ENCODE assay signal across 8 cellular contexts in the genomic region with DNA sequence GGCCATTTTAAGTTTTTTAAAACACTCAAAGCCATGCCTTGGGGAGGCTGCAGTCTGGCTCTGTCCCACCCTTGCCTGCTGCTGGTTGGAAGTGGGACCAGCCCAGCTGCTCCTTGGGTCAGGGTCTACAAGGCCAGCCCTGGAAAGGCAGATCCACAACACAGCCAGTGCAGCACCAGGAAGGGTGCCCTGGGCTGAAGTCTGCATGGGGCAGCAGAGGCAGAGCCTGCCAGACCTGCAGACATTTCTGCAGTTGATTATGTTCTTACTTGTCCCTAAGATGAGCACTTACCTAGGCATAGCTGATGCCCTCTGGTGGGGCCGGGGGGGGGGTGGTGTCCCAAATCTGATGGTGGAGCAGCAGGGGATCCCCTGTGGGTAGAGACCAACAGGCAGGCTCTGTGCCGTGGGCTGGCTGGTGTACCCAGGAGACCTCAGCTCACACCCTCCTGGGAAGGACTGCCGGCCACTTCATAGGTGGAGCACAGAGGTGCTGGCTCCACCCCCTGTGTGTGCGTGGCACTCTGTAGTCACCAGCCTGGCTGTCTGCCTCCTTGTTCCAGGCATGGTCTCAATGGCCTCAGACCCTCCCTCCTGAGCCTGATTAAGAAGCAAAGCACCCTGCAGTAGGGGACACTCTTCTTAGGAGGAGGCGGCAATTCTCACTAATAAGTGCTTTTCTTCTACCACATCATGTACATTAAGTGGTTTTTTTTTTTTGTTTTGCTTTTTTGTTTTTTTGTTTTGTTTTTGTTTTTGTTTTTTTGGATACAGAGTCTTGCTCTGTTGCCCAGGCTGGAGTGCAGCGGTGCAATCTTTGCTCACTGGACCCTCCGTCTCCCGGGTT.
A peak's percentile ranks its signal among the peaks of the same experiment; 100 is the strongest.
DNase-seq lines count a peak whose midpoint lies in the region; ATAC-seq and TF ChIP-seq lines count a peak whose summit lies in the region.

No MANE protein-coding gene starts in this region.

- CTCF ChIA-PET in Calu3 (lab: Charles Lee), result no interaction called here

- peaks cover 4% of the 10 kb centered on the region for H3K4me1 ChIP-seq in body of pancreas

- H3K36me3 ChIP-seq in body of pancreas (replicated peaks in 1 of 2; ENCODE audit: insufficient read depth in 1 of 2, low read depth in 2 of 2), result no peaks in the 10 kb centered on the region

- BruUV-seq in Calu3 (replicated peaks; lab: Mats Ljungman, UMichigan), result no TSS peak

- no peaks in the 10 kb centered on the region for H3K27me3 ChIP-seq in body of pancreas

- no peaks in the 10 kb centered on the region for H3K9me3 Mint-ChIP-seq in Calu3 (ENCODE audit: low read depth, unreplicated experiment)

- no peaks in the 10 kb centered on the region for H3K4me1 Mint-ChIP-seq in Calu3 (ENCODE audit: low read depth, unreplicated experiment)

- H3K27ac ChIP-seq in body of pancreas, result no peak overlapping the region

- no peaks in the 10 kb centered on the region for H3K36me3 Mint-ChIP-seq in Calu3 (ENCODE audit: insufficient read depth, unreplicated experiment)

- ATAC-seq in GM19043 (IDR thresholded peaks at IDR 0.05; ENCODE audit: low read depth, unreplicated experiment) (peak; percentile 70), HG03045 (IDR thresholded peaks at IDR 0.05; ENCODE audit: unreplicated experiment) (peak; percentile 70), body of pancreas (peak; percentile 86)

- 70 to 95% methylated on average over 4 to 7 of the region's 8 CpGs for WGBS in body of pancreas, 2 donors

- TF ChIP-seq POLR2A in body of pancreas (IDR thresholded peaks at IDR 0.05), result peak; percentile 9 to 47 (median 40)

- no peak overlapping the region for H3K4me3 Mint-ChIP-seq in Calu3 (ENCODE audit: low read depth, unreplicated experiment)

- DNase-seq in Calu3 (peak; percentile 20), body of pancreas (peak; percentile 44 to 67 (median 56)), mesenteric fat pad (ENCODE audit: low spot score) (no peak), HuH-7.5 (ENCODE audit: low spot score) (no peak), DMS79 (lab: John Stamatoyannopoulos, UW) (no peak), NCI-H1105 treated with DMSO at 0.1 percent for 48 hours (lab: John Stamatoyannopoulos, UW) (no peak)

- no peak overlapping the region for H3K27ac Mint-ChIP-seq in Calu3 (ENCODE audit: unreplicated experiment)

- H3K4me3 ChIP-seq in body of pancreas, result no peak overlapping the region

- no peaks in the 10 kb centered on the region for H3K9me3 ChIP-seq in body of pancreas

- intact Hi-C loops in Calu3 (cut with micrococcal nuclease; ENCODE audit: unreplicated experiment), result no loop called here
- intact Hi-C loops in body of pancreas (cut with DNase I), result loop anchor here (10.0 kb wide), 1 partner anchor 86 kb away; no protein-coding TSS in a partner anchor

- H3K27me3 Mint-ChIP-seq in Calu3 (ENCODE audit: unreplicated experiment), result no peaks in the 10 kb centered on the region

- TF ChIP-seq CTCF in Calu3 (IDR thresholded peaks at IDR 0.05; ENCODE audit: unreplicated experiment) (no peak), body of pancreas (IDR thresholded peaks at IDR 0.05) (no peak)

Comparison
In these comparisons a context has a peak if more than half of its experiments do, and no peak if none do; other contexts are left out.
1. DNase-seq: peak in Calu3 (single experiment) and body of pancreas (4 of 4); none in mesenteric fat pad (single experiment), HuH-7.5 (single experiment), DMS79 (single experiment) and NCI-H1105 treated with DMSO at 0.1 percent for 48 hours (single experiment).
2. Peak in every context shown above with its lines, with median percentiles within 50 percentile points of each other: ATAC-seq.